ENCODE assay signal across 13 cellular contexts in genomic region chr2:205714789-205715411, GRCh38. TPM values are rescaled to one million over a fixed set of nuclear protein-coding genes. Genes with fewer than 3 reads are reported as not detected.
DNase-seq lines count a peak whose midpoint lies in the region; ATAC-seq, FAIRE-seq and TF ChIP-seq lines count a peak whose summit lies in the region.
"Had no signal": no experiment of that assay in that cellular context is flagged by ENCODE, and none has a peak within 500 bp of the region (broad histone marks: within the 10 kb centered on the region; RNA-seq: fewer than 3 reads in every experiment).

No MANE protein-coding gene starts in this region.

- H3K36me3 ChIP-seq in thymus (ENCODE audit: control insufficient read depth, insufficient read depth), result no peaks in the 10 kb centered on the region

- no peaks in the 10 kb centered on the region for H3K4me1 ChIP-seq in thymus (ENCODE audit: control insufficient read depth, insufficient read depth, low read length)

- no peak for TF ChIP-seq POLR2A in GM12891 (IDR thresholded peaks at IDR 0.05; ENCODE audit: low read depth, low read length)

- peak overlapping the region; percentile 67 for H3K27ac Mint-ChIP-seq in activated CD4-positive, alpha-beta T cell treated with anti-CD3 and anti-CD28 coated beads, Interleukin-2, amount 10 ng/mL, durations not matched to agents 24 days and 14 days
- H3K27ac Mint-ChIP-seq in activated T-helper 17 cell treated with anti-CD3 and anti-CD28 coated beads, Interleukin-2, amount 50 U/mL, for 72 hours, result peak overlapping the region; percentile 13
- peak overlapping the region; percentile 46 for H3K27ac Mint-ChIP-seq in memory B cell
- H3K27ac Mint-ChIP-seq: activated naive CD4-positive, alpha-beta T cell treated with anti-CD3 and anti-CD28 coated beads, Interleukin-2, amount 50 U/mL, for 24 hours had no signal

- intact Hi-C loops in activated CD4-positive, alpha-beta T cell treated with anti-CD3 and anti-CD28 coated beads, Interleukin-2, amount 10 ng/mL, durations not matched to agents 24 days and 14 days (cut with micrococcal nuclease), result loop anchor here (1.0 to 2.0 kb wide), 4 partner anchors 15 to 1606 kb away; no protein-coding TSS in a partner anchor

- no peak for ATAC-seq in activated T-helper 17 cell treated with anti-CD3 and anti-CD28 coated beads, Interleukin-2, amount 50 U/mL, for 72 hours (replicated peaks)
- no peak for ATAC-seq in memory B cell (ENCODE audit: low read depth)

- no peak for DNase-seq in activated CD4-positive, alpha-beta T cell treated with anti-CD3 and anti-CD28 coated beads, Interleukin-2, amount 10 ng/mL, durations not matched to agents 24 days and 14 days
- DNase-seq in activated CD4-positive, alpha-beta T cell treated with anti-CD3 and anti-CD28 coated beads for 4 hours, result no peak
- DNase-seq in memory B cell (ENCODE audit: low spot score in 2 of 2), result no peak
- no peak for DNase-seq in GM12891 (ENCODE audit: insufficient read length, low spot score)
- no peak for DNase-seq in stimulated activated CD4-positive, alpha-beta T cell treated with anti-CD3 and anti-CD28 coated beads, Interleukin-1b, Interleukin-23, amount 100 ng/mL, for 48 hours
- DNase-seq in GM19239 (ENCODE audit: insufficient read length, low spot score), result no peak
- DNase-seq: GF-D8; NCI-H2081 treated with DMSO at 0.1 percent for 48 hours; stimulated activated naive CD4-positive, alpha-beta T cell treated with Interleukin-2 at 50 U/mL for 16 hours had no signal

- H3K27me3 Mint-ChIP-seq in activated CD4-positive, alpha-beta T cell treated with anti-CD3 and anti-CD28 coated beads, Interleukin-2, amount 10 ng/mL, durations not matched to agents 24 days and 14 days, result no peaks in the 10 kb centered on the region
- H3K27me3 Mint-ChIP-seq in activated T-helper 17 cell treated with anti-CD3 and anti-CD28 coated beads, Interleukin-2, amount 50 U/mL, for 72 hours, result peaks cover 9% of the 10 kb centered on the region
- no peaks in the 10 kb centered on the region for H3K27me3 Mint-ChIP-seq in memory B cell
- H3K27me3 Mint-ChIP-seq: activated naive CD4-positive, alpha-beta T cell treated with anti-CD3 and anti-CD28 coated beads, Interleukin-2, amount 50 U/mL, for 24 hours had no signal

- FAIRE-seq in GM12891 (lab: Jason Lieb, UNC) (no peak), GM19239 (lab: Jason Lieb, UNC) (no peak)

- no peaks in the 10 kb centered on the region for H3K9me3 Mint-ChIP-seq in activated CD4-positive, alpha-beta T cell treated with anti-CD3 and anti-CD28 coated beads, Interleukin-2, amount 10 ng/mL, durations not matched to agents 24 days and 14 days
- H3K9me3 Mint-ChIP-seq in activated T-helper 17 cell treated with anti-CD3 and anti-CD28 coated beads, Interleukin-2, amount 50 U/mL, for 72 hours, result no peaks in the 10 kb centered on the region
- H3K9me3 Mint-ChIP-seq in memory B cell, result no peaks in the 10 kb centered on the region
- H3K9me3 Mint-ChIP-seq: activated naive CD4-positive, alpha-beta T cell treated with anti-CD3 and anti-CD28 coated beads, Interleukin-2, amount 50 U/mL, for 24 hours had no signal

- H3K4me1 Mint-ChIP-seq in activated CD4-positive, alpha-beta T cell treated with anti-CD3 and anti-CD28 coated beads, Interleukin-2, amount 10 ng/mL, durations not matched to agents 24 days and 14 days, result peaks cover 61% of the 10 kb centered on the region
- peaks cover 7% of the 10 kb centered on the region for H3K4me1 Mint-ChIP-seq in activated T-helper 17 cell treated with anti-CD3 and anti-CD28 coated beads, Interleukin-2, amount 50 U/mL, for 72 hours
- H3K4me1 Mint-ChIP-seq in memory B cell, result peaks cover 11% of the 10 kb centered on the region

- peak overlapping the region; percentile 20 for H3K27ac ChIP-seq in thymus (ENCODE audit: low read depth)
- H3K27ac ChIP-seq: epithelial cell of prostate had no signal

- no peaks in the 10 kb centered on the region for H3K9me3 ChIP-seq in thymus (ENCODE audit: control insufficient read depth)

- WGBS in thymus, result 93% methylated on average over 7 of the region's 7 CpGs

- H3K4me3 Mint-ChIP-seq in activated CD4-positive, alpha-beta T cell treated with anti-CD3 and anti-CD28 coated beads, Interleukin-2, amount 10 ng/mL, durations not matched to agents 24 days and 14 days, result no peak overlapping the region
- peak overlapping the region; percentile 15 for H3K4me3 Mint-ChIP-seq in activated T-helper 17 cell treated with anti-CD3 and anti-CD28 coated beads, Interleukin-2, amount 50 U/mL, for 72 hours
- no peak overlapping the region for H3K4me3 Mint-ChIP-seq in memory B cell
- H3K4me3 Mint-ChIP-seq: activated naive CD4-positive, alpha-beta T cell treated with anti-CD3 and anti-CD28 coated beads, Interleukin-2, amount 50 U/mL, for 24 hours had no signal

- H3K27me3 ChIP-seq in thymus (ENCODE audit: control insufficient read depth, insufficient read depth), result no peaks in the 10 kb centered on the region

- H3K36me3 Mint-ChIP-seq in activated CD4-positive, alpha-beta T cell treated with anti-CD3 and anti-CD28 coated beads, Interleukin-2, amount 10 ng/mL, durations not matched to agents 24 days and 14 days (ENCODE audit: low read depth), result peaks cover 27% of the 10 kb centered on the region
- H3K36me3 Mint-ChIP-seq in activated T-helper 17 cell treated with anti-CD3 and anti-CD28 coated beads, Interleukin-2, amount 50 U/mL, for 72 hours (ENCODE audit: low read depth), result no peaks in the 10 kb centered on the region
- H3K36me3 Mint-ChIP-seq in memory B cell, result no peaks in the 10 kb centered on the region
- H3K36me3 Mint-ChIP-seq: activated naive CD4-positive, alpha-beta T cell treated with anti-CD3 and anti-CD28 coated beads, Interleukin-2, amount 50 U/mL, for 24 hours had no signal

- H3K4me3 ChIP-seq in thymus (ENCODE audit: low read length), result no peak overlapping the region

TF ChIP-seq in GM12891, 5 proteins besides CTCF, POLR2A, EP300 and RAD21:
- TF ChIP-seq POLR2AphosphoS5 (IDR thresholded peaks at IDR 0.05; ENCODE audit: low read depth, low read length) (no peak), PAX5 (IDR thresholded peaks at IDR 0.05; ENCODE audit: insufficient read depth, low read length, severe bottlenecking) (no peak), POU2F2 (IDR thresholded peaks at IDR 0.05; ENCODE audit: low read depth, low read length) (no peak), TAF1 (IDR thresholded peaks at IDR 0.05; ENCODE audit: low read depth, low read length) (no peak), SPI1 (IDR thresholded peaks at IDR 0.05; ENCODE audit: low read depth, low read length) (no peak)

RNA-seq across cellular contexts. Expression of gene NRP2, which starts 32.6 kb away (rescaled TPM):
- 61.0 and 64.4 TPM in 2 replicates for total RNA-seq in activated CD4-positive, alpha-beta T cell treated with anti-CD3 and anti-CD28 coated beads, Interleukin-2, amount 10 ng/mL, durations not matched to agents 24 days and 14 days
- total RNA-seq in activated T-helper 17 cell treated with anti-CD3 and anti-CD28 coated beads, Interleukin-2, amount 50 U/mL, for 72 hours, result 1 to 10 TPM in 1 of 2 donors, under 1 TPM in 1; 0.91 to 2.2 TPM
- 6.4 TPM for polyA plus RNA-seq in thymus
- 0.55 TPM for polyA plus RNA-seq in GM12891 (2012; ENCODE audit: low read depth, missing spikeins)

Comparison
In these comparisons a context has a peak if more than half of its experiments do, and no peak if none do; other contexts are left out.
1. H3K27ac Mint-ChIP-seq: peak in every context shown above with its lines; median percentile 67 in activated CD4-positive, alpha-beta T cell treated with anti-CD3 and anti-CD28 coated beads, Interleukin-2, amount 10 ng/mL, durations not matched to agents 24 days and 14 days; 46 in memory B cell; 13 in activated T-helper 17 cell treated with anti-CD3 and anti-CD28 coated beads, Interleukin-2, amount 50 U/mL, for 72 hours.
2. RNA of gene NRP2, which starts 32.6 kb away (total RNA-seq): 61.0 to 64.4 TPM in activated CD4-positive, alpha-beta T cell treated with anti-CD3 and anti-CD28 coated beads, Interleukin-2, amount 10 ng/mL, durations not matched to agents 24 days and 14 days; 0.91 to 2.2 TPM in activated T-helper 17 cell treated with anti-CD3 and anti-CD28 coated beads, Interleukin-2, amount 50 U/mL, for 72 hours; every median in the first group is over 10 times any median in the second.